Comparison of ENCODE assay signal across 8 cellular contexts in genomic region chr17:82536220-82537201, GRCh38. TPM values are rescaled to one million over a fixed set of nuclear protein-coding genes. Genes with fewer than 3 reads are reported as not detected.
DNase-seq lines count a peak whose midpoint lies in the region; ATAC-seq, FAIRE-seq and TF ChIP-seq lines count a peak whose summit lies in the region.

No MANE protein-coding gene starts in this region.

- H3K4me3 Mint-ChIP-seq in activated T-helper 2 cell treated with anti-CD3 and anti-CD28 coated beads, Interferon-gamma antibody, Interleukin-2, Interleukin-4, amounts not matched to agents 10 μg/mL and 5 μg/mL and 100 μg/mL, durations not matched to agents 14 hours and 24 hours and 36 hours (ENCODE audit: low read depth), result peak overlapping the region; percentile 24

- H3K4me3 ChIP-seq in HCT116 (replicated peaks in 1 of 2; ENCODE audit: low read depth in 1 of 2, low read length in 2 of 2) (no peak overlapping the region), smooth muscle cell (peak overlapping the region; percentile 8)

- no peaks in the 10 kb centered on the region; a peak in 1 of 4 replicates for H3K36me3 ChIP-seq in HCT116 (ENCODE audit: control insufficient read depth in 1 of 2, insufficient read depth in 2 of 2, low read length in 2 of 2)
- H3K36me3 ChIP-seq in smooth muscle cell (ENCODE audit: low read depth), result no peaks in the 10 kb centered on the region

- RAD21 ChIA-PET in HCT116 (lab: Charles Lee; ENCODE audit: low non-redundant PET in 1 of 2, low total read pairs in 2 of 2, uncharacterized antibody in 2 of 2, unreplicated experiment in 2 of 2), result interaction anchor here (0.5 kb wide), 2 partner anchors 9 to 179 kb away, joined by 3 to 12 read pairs; no protein-coding TSS in a partner anchor

- peaks cover 36% of the 10 kb centered on the region for H3F3A ChIP-seq in smooth muscle cell (ENCODE audit: low read depth)

- H3K4me1 ChIP-seq in HCT116 (ENCODE audit: control insufficient read depth in 1 of 2, insufficient read depth in 2 of 2, low read length in 2 of 2) (peaks cover 43 to 60% of the 10 kb centered on the region in 2 experiments), smooth muscle cell (ENCODE audit: low read depth) (peaks cover 27% of the 10 kb centered on the region)

- H3K27ac Mint-ChIP-seq in activated T-helper 2 cell treated with anti-CD3 and anti-CD28 coated beads, Interferon-gamma antibody, Interleukin-2, Interleukin-4, amounts not matched to agents 10 μg/mL and 5 μg/mL and 100 μg/mL, durations not matched to agents 14 hours and 24 hours and 36 hours, result peak overlapping the region; percentile 80

- no peak for TF ChIP-seq RAD21 in HCT116 (IDR thresholded peaks at IDR 0.05; ENCODE audit: low read depth)

- peak overlapping the region; percentile 18 for H3K9ac ChIP-seq in HCT116 (ENCODE audit: low read length)
- peak overlapping the region; percentile 69 for H3K9ac ChIP-seq in smooth muscle cell (ENCODE audit: low read depth)

- ATAC-seq in HCT116 (no peak; the same call in 1 of the 2 replicates), left cardiac atrium (peak; percentile 64 to 67), HG03095 (IDR thresholded peaks at IDR 0.05; ENCODE audit: unreplicated experiment) (no peak)

- CTCF ChIA-PET in HCT116 (lab: Charles Lee), result interaction anchor here (1.1 to 4.3 kb wide), 2 partner anchors 10 to 17 kb away, joined by 3 to 15 read pairs; no protein-coding TSS in a partner anchor

- peaks cover 17% of the 10 kb centered on the region for H3K36me3 Mint-ChIP-seq in activated T-helper 2 cell treated with anti-CD3 and anti-CD28 coated beads, Interferon-gamma antibody, Interleukin-2, Interleukin-4, amounts not matched to agents 10 μg/mL and 5 μg/mL and 100 μg/mL, durations not matched to agents 14 hours and 24 hours and 36 hours (ENCODE audit: low read depth)

- H3K27ac ChIP-seq in HCT116 (ENCODE audit: low read depth, low read length), result peak overlapping the region; percentile 47
- peak overlapping the region; percentile 93 for H3K27ac ChIP-seq in smooth muscle cell (ENCODE audit: low read depth)

- H3K79me2 ChIP-seq in HCT116 (ENCODE audit: insufficient read depth, low read length), result peaks cover 100% of the 10 kb centered on the region
- H3K79me2 ChIP-seq in smooth muscle cell (ENCODE audit: low read depth), result peaks cover 98% of the 10 kb centered on the region

- H2AFZ ChIP-seq in HCT116 (ENCODE audit: low read depth, low read length, poor library complexity, severe bottlenecking) (no peak overlapping the region), smooth muscle cell (ENCODE audit: low read depth) (no peak overlapping the region)

- H3K4me1 Mint-ChIP-seq in activated T-helper 2 cell treated with anti-CD3 and anti-CD28 coated beads, Interferon-gamma antibody, Interleukin-2, Interleukin-4, amounts not matched to agents 10 μg/mL and 5 μg/mL and 100 μg/mL, durations not matched to agents 14 hours and 24 hours and 36 hours (ENCODE audit: low read depth), result peaks cover 37% of the 10 kb centered on the region

- WGBS in smooth muscle cell (ENCODE audit: low lambda C conversion rate), result 26% methylated on average over 9 of the region's 9 CpGs

- H3K27me3 Mint-ChIP-seq in activated T-helper 2 cell treated with anti-CD3 and anti-CD28 coated beads, Interferon-gamma antibody, Interleukin-2, Interleukin-4, amounts not matched to agents 10 μg/mL and 5 μg/mL and 100 μg/mL, durations not matched to agents 14 hours and 24 hours and 36 hours (ENCODE audit: low read depth), result no peaks in the 10 kb centered on the region

- H3K27me3 ChIP-seq in HCT116 (ENCODE audit: insufficient read depth, low read length) (no peaks in the 10 kb centered on the region), smooth muscle cell (ENCODE audit: low read depth) (no peaks in the 10 kb centered on the region)

- POLR2A ChIA-PET in HCT116 (lab: Charles Lee), result interaction anchor here (1.8 kb wide), 1 partner anchor 17 kb away, joined by 5 read pairs; the partner anchor contains the start of gene FOXK2

- peak overlapping the region; percentile 24 for H3K4me2 ChIP-seq in HCT116 (ENCODE audit: low read length)
- peak overlapping the region; percentile 70 for H3K4me2 ChIP-seq in smooth muscle cell

- no peak for DNase-seq in HCT116 (ENCODE audit: low read depth, low spot score)
- DNase-seq in activated T-helper 2 cell treated with anti-CD3 and anti-CD28 coated beads, Interferon-gamma antibody, Interleukin-2, Interleukin-4, amounts not matched to agents 10 μg/mL and 5 μg/mL and 100 μg/mL, durations not matched to agents 14 hours and 24 hours and 36 hours (ENCODE audit: low spot score), result no peak
- DNase-seq in left cardiac atrium, result peak; percentile 68
- no peak for DNase-seq in smooth muscle cell (lab: John Stamatoyannopoulos, UW; ENCODE audit: unreplicated experiment)
- no peak for DNase-seq in HTR-8/SVneo (ENCODE audit: insufficient read length, low spot score)
- DNase-seq in DMS79 (lab: John Stamatoyannopoulos, UW), result no peak
- DNase-seq in Ammon's horn (ENCODE audit: low spot score), result no peak

- H3K9me3 ChIP-seq in HCT116 (ENCODE audit: control insufficient read depth in 1 of 2, insufficient read depth in 1 of 2, low read depth in 1 of 2, low read length in 2 of 2), result no peaks in the 10 kb centered on the region
- no peaks in the 10 kb centered on the region for H3K9me3 ChIP-seq in smooth muscle cell (replicated peaks; ENCODE audit: low read depth)

- H4K20me1 ChIP-seq in HCT116 (ENCODE audit: insufficient read depth) (peaks cover 37% of the 10 kb centered on the region; the same call in 1 of the 2 replicates), smooth muscle cell (ENCODE audit: low read depth) (peaks cover 100% of the 10 kb centered on the region)

- no peaks in the 10 kb centered on the region for H3K9me3 Mint-ChIP-seq in activated T-helper 2 cell treated with anti-CD3 and anti-CD28 coated beads, Interferon-gamma antibody, Interleukin-2, Interleukin-4, amounts not matched to agents 10 μg/mL and 5 μg/mL and 100 μg/mL, durations not matched to agents 14 hours and 24 hours and 36 hours

- intact Hi-C loops in HCT116 (cut with micrococcal nuclease) (no loop called here), left cardiac atrium (cut with DNase I) (no loop called here)
- intact Hi-C loops in activated T-helper 2 cell treated with anti-CD3 and anti-CD28 coated beads, Interferon-gamma antibody, Interleukin-2, Interleukin-4, amounts not matched to agents 10 μg/mL and 5 μg/mL and 100 μg/mL, durations not matched to agents 14 hours and 24 hours and 36 hours (cut with micrococcal nuclease), result no loop called here

- no peak for FAIRE-seq in HTR-8/SVneo (lab: Jason Lieb, UNC)

- no peak for TF ChIP-seq POLR2A in HCT116 (IDR thresholded peaks at IDR 0.05; ENCODE audit: borderline replicate concordance, extremely low read depth, insufficient read depth, insufficient read length)

- H3K9me2 ChIP-seq in HCT116 (ENCODE audit: insufficient read depth), result no peaks in the 10 kb centered on the region

- TSS peak; percentile 13 for BruUV-seq in HCT116 (replicated peaks; lab: Mats Ljungman, UMichigan)

- TF ChIP-seq CTCF in HCT116 (IDR thresholded peaks at IDR 0.05 in 2 of 3, conservative IDR thresholded peaks at IDR 0.05 in 1 of 3; ENCODE audit: borderline replicate concordance in 1 of 3, insufficient read depth in 1 of 3, low read depth in 2 of 3, low read length in 2 of 3) (no peak), smooth muscle cell (IDR thresholded peaks at IDR 0.05; ENCODE audit: borderline replicate concordance, insufficient read depth, poor library complexity, severe bottlenecking) (no peak)

TF ChIP-seq in HCT116, 20 proteins besides CTCF, POLR2A, EP300 and RAD21:
- no peak for TF ChIP-seq YY1 (IDR thresholded peaks at IDR 0.05; ENCODE audit: extremely low read depth, insufficient replicate concordance, low read depth, low read length)
- no peak for TF ChIP-seq SRF (IDR thresholded peaks at IDR 0.05; ENCODE audit: low read depth)

RNA-seq across cellular contexts. Expression of gene FOXK2, which starts 17.0 kb away (rescaled TPM):
- total RNA-seq in HCT116 (2021; ENCODE audit: unreplicated experiment) (122 TPM), left cardiac atrium (10 to 100 TPM; 35.9 to 53.9 TPM), smooth muscle cell (27.1 and 27.3 TPM in 2 replicates)
- 55.3 and 55.9 TPM in 2 replicates for polyA plus RNA-seq in HCT116 (2012)
- total RNA-seq in activated T-helper 2 cell treated with anti-CD3 and anti-CD28 coated beads, Interferon-gamma antibody, Interleukin-2, Interleukin-4, amounts not matched to agents 10 μg/mL and 5 μg/mL and 100 μg/mL, durations not matched to agents 14 hours and 24 hours and 36 hours, result 92.9 and 95.2 TPM in 2 replicates
- 25.9 and 39.3 TPM in 2 replicates for polyA plus RNA-seq in smooth muscle cell

Comparison
In these comparisons a context has a peak if more than half of its experiments do, and no peak if none do; other contexts are left out.
1. ATAC-seq: peak in left cardiac atrium (2 of 2); none in HCT116 (single experiment) and HG03095 (single experiment).